11 cellular contexts compared by ENCODE assay signal in genomic region chr9:126989847-126990821, GRCh38.
DNase-seq lines count a peak whose midpoint lies in the region; ATAC-seq and TF ChIP-seq lines count a peak whose summit lies in the region.
"Had no signal": no experiment of that assay in that cellular context is flagged by ENCODE, and none has a peak within 500 bp of the region (broad histone marks: within the 10 kb centered on the region; RNA-seq: fewer than 3 reads in every experiment).

No MANE protein-coding gene starts in this region.

- no peak for TF ChIP-seq POLR2A in body of pancreas (IDR thresholded peaks at IDR 0.05)

- no peaks in the 10 kb centered on the region for H3K27me3 ChIP-seq in body of pancreas
- no peaks in the 10 kb centered on the region for H3K27me3 ChIP-seq in upper lobe of right lung

- H3K36me3 ChIP-seq in body of pancreas (replicated peaks in 1 of 2; ENCODE audit: insufficient read depth in 1 of 2, low read depth in 2 of 2) (no peaks in the 10 kb centered on the region), upper lobe of right lung (no peaks in the 10 kb centered on the region)

- H3K4me3 ChIP-seq in body of pancreas (no peak overlapping the region), upper lobe of right lung (no peak overlapping the region)

- H3K4me1 ChIP-seq in body of pancreas (no peaks in the 10 kb centered on the region), upper lobe of right lung (peaks cover 20% of the 10 kb centered on the region)

- no peak for TF ChIP-seq CTCF in body of pancreas (IDR thresholded peaks at IDR 0.05)
- TF ChIP-seq CTCF in upper lobe of right lung (IDR thresholded peaks at IDR 0.05): no peak

- peak; percentile 27 to 63 (median 50) for DNase-seq in body of pancreas
- DNase-seq in globus pallidus (ENCODE audit: low spot score): peak; percentile 53
- peak; percentile 57 for DNase-seq in midbrain (lab: John Stamatoyannopoulos, UW)
- no peak for DNase-seq in upper lobe of right lung
- DNase-seq in NCI-H2196 (lab: John Stamatoyannopoulos, UW; ENCODE audit: unreplicated experiment): no peak
- DNase-seq: activated CD4-positive, alpha-beta T cell treated with anti-CD3 and anti-CD28 coated beads, Interleukin-2, amount 50 U/mL, for 48 hours; activated naive CD4-positive, alpha-beta T cell; NCI-H345; stimulated activated naive CD8-positive, alpha-beta T cell treated with anti-CD3 and anti-CD28 coated beads, Interleukin-15, amount 100 ng/mL, for 72 hours had no signal

- 78 to 84% methylated on average over 16 to 19 of the region's 19 CpGs for WGBS in body of pancreas, 2 donors

- H3K27ac ChIP-seq in body of pancreas (peak overlapping the region in 1 of 4 donors; percentile 18), upper lobe of right lung (peak overlapping the region; percentile 48)

- ATAC-seq in body of pancreas (peak; percentile 48), upper lobe of right lung (peak; percentile 22), HG02885 (IDR thresholded peaks at IDR 0.05; ENCODE audit: poor library complexity, unreplicated experiment) (no peak), GM18498 (IDR thresholded peaks at IDR 0.05; ENCODE audit: unreplicated experiment) (no peak)
- ATAC-seq: stimulated activated naive CD8-positive, alpha-beta T cell treated with anti-CD3 and anti-CD28 coated beads, Interleukin-15, amount 100 ng/mL, for 72 hours had no signal

- intact Hi-C loops in body of pancreas (cut with DNase I): no loop called here
- intact Hi-C loops in upper lobe of right lung (cut with DNase I): no loop called here

- no peaks in the 10 kb centered on the region for H3K9me3 ChIP-seq in body of pancreas
- no peaks in the 10 kb centered on the region for H3K9me3 ChIP-seq in upper lobe of right lung

Comparison
In these comparisons a context has a peak if more than half of its experiments do, and no peak if none do; other contexts are left out.
1. ATAC-seq: peak in body of pancreas (single experiment) and upper lobe of right lung (single experiment); none in HG02885 (single experiment) and GM18498 (single experiment).
2. DNase-seq: peak in body of pancreas (4 of 4), globus pallidus (single experiment) and midbrain (single experiment); none in upper lobe of right lung (single experiment) and NCI-H2196 (single experiment).